Comparison of ENCODE assay signal across 8 cellular contexts in genomic region chr11:59551651-59552521, GRCh38. TPM values are rescaled to one million over a fixed set of nuclear protein-coding genes. Genes with fewer than 3 reads are reported as not detected.
DNase-seq lines count a peak whose midpoint lies in the region; ATAC-seq and TF ChIP-seq lines count a peak whose summit lies in the region.

No MANE protein-coding gene starts in this region.

- H3K27ac ChIP-seq in VCaP = peak overlapping the region; percentile 58
- no peak overlapping the region for H3K27ac ChIP-seq in neutrophil

- H3K9me3 ChIP-seq in neutrophil = no peaks in the 10 kb centered on the region

- peak; percentile 76 for DNase-seq in DMS53 (lab: John Stamatoyannopoulos, UW)
- DNase-seq in LNCaP clone FGC (ENCODE audit: low read depth) = no peak
- peak; percentile 94 for DNase-seq in fibroblast of the aortic adventitia (ENCODE audit: low read depth)
- DNase-seq in 8988T = no peak

- no peaks in the 10 kb centered on the region for H3K36me3 ChIP-seq in neutrophil

- peaks cover 81% of the 10 kb centered on the region for H3K27me3 ChIP-seq in neutrophil

- H3K4me3 ChIP-seq in LNCaP clone FGC (ENCODE audit: low read depth, low read length) (peak overlapping the region; percentile 62), fibroblast of the aortic adventitia (ENCODE audit: low read depth, low read length) (peak overlapping the region; percentile 66), neutrophil (ENCODE audit: low read depth in 1 of 2, low read length in 1 of 2) (peak overlapping the region; percentile 50 to 56)

- TF ChIP-seq CTCF in LNCaP clone FGC (IDR thresholded peaks at IDR 0.05; ENCODE audit: control insufficient read depth, extremely low read depth, insufficient read depth) = no peak
- no peak for TF ChIP-seq CTCF in VCaP (conservative IDR thresholded peaks at IDR 0.05)
- TF ChIP-seq CTCF in fibroblast of the aortic adventitia (IDR thresholded peaks at IDR 0.05; ENCODE audit: insufficient read depth, low read length) = no peak
- TF ChIP-seq CTCF in neutrophil (IDR thresholded peaks at IDR 0.05) = no peak

- no peak for ATAC-seq in HG03139 (IDR thresholded peaks at IDR 0.05; ENCODE audit: unreplicated experiment)
- no peak for ATAC-seq in HG03354 (IDR thresholded peaks at IDR 0.05; ENCODE audit: poor library complexity, severe bottlenecking, unreplicated experiment)

- peaks cover 38 to 39% of the 10 kb centered on the region in 2 experiments for H3K4me1 ChIP-seq in neutrophil (ENCODE audit: control insufficient read depth in 1 of 2, insufficient read depth in 1 of 2, low read depth in 1 of 2, low read length in 1 of 2)

RNA-seq across cellular contexts. Expression of gene OR4D9, which starts 40.5 kb away (rescaled TPM):
- total RNA-seq in fibroblast of the aortic adventitia (ENCODE audit: low replicate concordance) = not detected in 2 replicates

RNA-seq across cellular contexts. Expression of gene OR4D11, which starts 48.5 kb away (rescaled TPM):
- not detected in 2 replicates for total RNA-seq in fibroblast of the aortic adventitia (ENCODE audit: low replicate concordance)

Comparison
In these comparisons a context has a peak if more than half of its experiments do, and no peak if none do; other contexts are left out.
1. DNase-seq: peak in DMS53 (single experiment) and fibroblast of the aortic adventitia (single experiment); none in LNCaP clone FGC (single experiment) and 8988T (single experiment).
2. Peak in every context shown above with its lines, with median percentiles within 50 percentile points of each other: H3K4me3 ChIP-seq.